ENCODE assay signal across 20 cellular contexts in genomic region chr17:26782153-26782552, GRCh38.
"Had no signal": no experiment of that assay in that cellular context is flagged by ENCODE, and none has a peak within 500 bp of the region (broad histone marks: within the 10 kb centered on the region; RNA-seq: fewer than 3 reads in every experiment).

No MANE protein-coding gene starts in this region.

- H3K4me3 ChIP-seq: dorsolateral prefrontal cortex, ovary, testis, tibial artery had no signal

- H3K36me3 ChIP-seq: ovary, tibial artery had no signal

- H3K36me3 Mint-ChIP-seq: stimulated activated memory B cell treated with anti-CD40 and anti-IgM and Interleukin-4, amounts not matched to agents 10 μg/mL and 1 μg/mL and 100 μg/mL, for 72 hours had no signal

- H3K27ac Mint-ChIP-seq: naive thymus-derived CD8-positive, alpha-beta T cell; nephron progenitor cell; stimulated activated memory B cell treated with anti-CD40 and anti-IgM and Interleukin-4, amounts not matched to agents 10 μg/mL and 1 μg/mL and 100 μg/mL, for 72 hours; type B pancreatic cell had no signal

- H3K9me3 ChIP-seq: ovary, testis had no signal

- H3K27ac ChIP-seq: dorsolateral prefrontal cortex, ovary, testis, tibial artery had no signal

- H3K4me1 ChIP-seq: testis, tibial artery had no signal

- H3K4me3 Mint-ChIP-seq: naive thymus-derived CD8-positive, alpha-beta T cell; nephron progenitor cell; stimulated activated memory B cell treated with anti-CD40 and anti-IgM and Interleukin-4, amounts not matched to agents 10 μg/mL and 1 μg/mL and 100 μg/mL, for 72 hours; type B pancreatic cell had no signal

- ATAC-seq: left lobe of liver; naive thymus-derived CD8-positive, alpha-beta T cell; sciatic nerve; stimulated activated memory B cell treated with anti-CD40 and anti-IgM and Interleukin-4, amounts not matched to agents 10 μg/mL and 1 μg/mL and 100 μg/mL, for 72 hours; stimulated activated naive CD8-positive, alpha-beta T cell treated with anti-CD3 and anti-CD28 coated beads, Interleukin-15, Interleukin-2, amounts not matched to agents 100 U/mL and 50 U/mL, for 24 hours had no signal

- H3K27me3 ChIP-seq: ovary, testis, tibial artery had no signal

- H3K4me1 Mint-ChIP-seq: naive thymus-derived CD8-positive, alpha-beta T cell; nephron progenitor cell; stimulated activated memory B cell treated with anti-CD40 and anti-IgM and Interleukin-4, amounts not matched to agents 10 μg/mL and 1 μg/mL and 100 μg/mL, for 72 hours had no signal

- DNase-seq: cerebellar nuclear complex; effector CD4-positive, alpha-beta T cell; hypothalamus; mesenchymal stem cell; midbrain; naive thymus-derived CD8-positive, alpha-beta T cell; nephron progenitor cell; nucleus accumbens; retina; stimulated activated CD4-positive, alpha-beta T cell treated with anti-CD3 and anti-CD28 coated beads, Interleukin-4, amount 100 ng/mL, for 4 hours; stimulated activated naive CD8-positive, alpha-beta T cell treated with anti-CD3 and anti-CD28 coated beads, Interleukin-15, Interleukin-2, amounts not matched to agents 100 U/mL and 50 U/mL, for 24 hours; substantia nigra; testis had no signal

- H3K27me3 Mint-ChIP-seq: stimulated activated memory B cell treated with anti-CD40 and anti-IgM and Interleukin-4, amounts not matched to agents 10 μg/mL and 1 μg/mL and 100 μg/mL, for 72 hours; type B pancreatic cell had no signal
